In the genomic region with DNA sequence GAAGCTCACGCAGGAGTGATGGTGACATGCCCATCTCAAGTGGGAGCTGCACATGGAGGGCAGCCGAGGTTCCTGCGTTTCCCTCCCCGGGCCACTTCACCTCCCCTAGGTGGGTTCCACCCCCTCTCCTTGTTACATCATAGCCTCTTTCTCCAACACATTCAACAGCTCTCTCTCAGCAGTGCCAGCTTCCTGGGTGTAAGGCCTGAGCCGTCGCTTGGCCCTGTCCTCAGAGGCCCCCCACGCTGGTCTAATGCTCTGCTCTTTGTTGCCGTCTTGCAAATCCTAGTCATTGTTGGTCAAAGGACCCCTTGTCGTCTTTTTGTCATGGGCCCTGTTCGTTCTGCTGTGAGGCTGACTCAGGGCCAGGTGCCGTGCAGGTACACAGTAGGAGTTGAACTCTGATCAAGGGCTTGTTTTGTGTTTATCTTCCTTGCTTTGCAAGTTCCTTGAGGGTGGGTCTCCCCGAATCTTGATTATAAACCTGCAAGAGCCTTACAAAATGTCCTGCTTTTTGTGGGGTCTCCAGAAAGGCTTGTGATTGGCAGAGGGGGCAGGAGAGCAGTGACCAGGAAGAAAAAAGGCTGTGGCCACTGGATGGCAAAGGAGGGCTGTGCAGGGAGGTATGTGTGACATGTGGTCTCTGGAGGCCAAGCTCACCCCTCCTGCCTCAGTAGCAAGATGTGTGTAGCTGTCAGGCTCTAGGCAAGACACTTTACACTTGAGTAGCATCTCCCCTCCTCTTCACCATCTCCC, we compare ENCODE assay signal across 12 cellular contexts.
A peak's percentile ranks its signal among the peaks of the same experiment; 100 is the strongest.
DNase-seq lines count a peak whose midpoint lies in the region; ATAC-seq, FAIRE-seq and TF ChIP-seq lines count a peak whose summit lies in the region.
"Had no signal": no experiment of that assay in that cellular context is flagged by ENCODE, and none has a peak within 500 bp of the region (broad histone marks: within the 10 kb centered on the region; RNA-seq: fewer than 3 reads in every experiment).

No MANE protein-coding gene starts in this region.

- peak overlapping the region; percentile 88 to 93 for H3K27ac Mint-ChIP-seq in natural killer cell treated with Interleukin-12 subunit alpha and Interleukin-12 subunit beta and Interleukin-15 and Interleukin-18, amount 100 ng/mL, for 72 hours
- H3K27ac Mint-ChIP-seq in natural killer cell: no peak overlapping the region
- H3K27ac Mint-ChIP-seq in activated naive CD8-positive, alpha-beta T cell treated with anti-CD3 and anti-CD28 coated beads, Interleukin-2, amount 50 U/mL, for 24 hours: peak overlapping the region; percentile 35
- peak overlapping the region; percentile 3 to 90 (median 68) for H3K27ac Mint-ChIP-seq in naive thymus-derived CD8-positive, alpha-beta T cell

- intact Hi-C loops in natural killer cell (cut with micrococcal nuclease): no loop called here

- no peak for ATAC-seq in natural killer cell treated with Interleukin-12 subunit alpha and Interleukin-12 subunit beta and Interleukin-15 and Interleukin-18, amount 100 ng/mL, for 72 hours
- ATAC-seq in natural killer cell (no peak), HG02870 (IDR thresholded peaks at IDR 0.05; ENCODE audit: unreplicated experiment) (no peak)
- ATAC-seq in activated naive CD8-positive, alpha-beta T cell treated with anti-CD3 and anti-CD28 coated beads, Interleukin-2, amount 50 U/mL, for 24 hours: no peak
- no peak for ATAC-seq in naive thymus-derived CD8-positive, alpha-beta T cell
- ATAC-seq: activated CD4-positive, CD25-positive, alpha-beta regulatory T cell treated with anti-CD3 and anti-CD28 coated beads, Interleukin-2, amount 50 U/mL, for 24 hours had no signal

- no peak for TF ChIP-seq CTCF in natural killer cell (IDR thresholded peaks at IDR 0.05)

- no peaks in the 10 kb centered on the region for H3K9me3 Mint-ChIP-seq in natural killer cell treated with Interleukin-12 subunit alpha and Interleukin-12 subunit beta and Interleukin-15 and Interleukin-18, amount 100 ng/mL, for 72 hours
- H3K9me3 Mint-ChIP-seq in natural killer cell: no peaks in the 10 kb centered on the region
- no peaks in the 10 kb centered on the region for H3K9me3 Mint-ChIP-seq in activated naive CD8-positive, alpha-beta T cell treated with anti-CD3 and anti-CD28 coated beads, Interleukin-2, amount 50 U/mL, for 24 hours
- no peaks in the 10 kb centered on the region for H3K9me3 Mint-ChIP-seq in naive thymus-derived CD8-positive, alpha-beta T cell

- no peaks in the 10 kb centered on the region for H3K27me3 Mint-ChIP-seq in natural killer cell treated with Interleukin-12 subunit alpha and Interleukin-12 subunit beta and Interleukin-15 and Interleukin-18, amount 100 ng/mL, for 72 hours
- no peaks in the 10 kb centered on the region for H3K27me3 Mint-ChIP-seq in natural killer cell (ENCODE audit: low read depth in 2 of 2)
- no peaks in the 10 kb centered on the region for H3K27me3 Mint-ChIP-seq in activated naive CD8-positive, alpha-beta T cell treated with anti-CD3 and anti-CD28 coated beads, Interleukin-2, amount 50 U/mL, for 24 hours
- H3K27me3 Mint-ChIP-seq in naive thymus-derived CD8-positive, alpha-beta T cell: no peaks in the 10 kb centered on the region

- TF ChIP-seq POLR2A in GM12891 (IDR thresholded peaks at IDR 0.05; ENCODE audit: low read depth, low read length): no peak

- no peak for DNase-seq in natural killer cell treated with Interleukin-12 subunit alpha and Interleukin-12 subunit beta and Interleukin-15 and Interleukin-18, amount 100 ng/mL, for 72 hours (ENCODE audit: low spot score)
- DNase-seq in natural killer cell: no peak
- DNase-seq in activated naive CD8-positive, alpha-beta T cell treated with anti-CD3 and anti-CD28 coated beads, Interleukin-2, amount 50 U/mL, for 24 hours: no peak
- peak in 1 of 10 donors; percentile 48 for DNase-seq in naive thymus-derived CD8-positive, alpha-beta T cell
- no peak for DNase-seq in OCI-M1 (lab: John Stamatoyannopoulos, UW)
- no peak for DNase-seq in GM12891 (ENCODE audit: insufficient read length, low spot score)
- DNase-seq in COLO829 (ENCODE audit: low spot score): no peak
- DNase-seq: activated T-cell treated with anti-CD3 and anti-CD28 coated beads, Interleukin-2, amount 50 U/mL, for 1 hour; DMS79 treated with DMSO at 0.1 percent for 48 hours; stimulated activated naive CD4-positive, alpha-beta T cell had no signal

- peaks cover 49 to 59% of the 10 kb centered on the region in 2 donors for H3K4me1 Mint-ChIP-seq in natural killer cell treated with Interleukin-12 subunit alpha and Interleukin-12 subunit beta and Interleukin-15 and Interleukin-18, amount 100 ng/mL, for 72 hours (ENCODE audit: low read depth in 2 of 2)
- peaks cover 49 to 64% of the 10 kb centered on the region in 2 donors for H3K4me1 Mint-ChIP-seq in natural killer cell
- H3K4me1 Mint-ChIP-seq in activated naive CD8-positive, alpha-beta T cell treated with anti-CD3 and anti-CD28 coated beads, Interleukin-2, amount 50 U/mL, for 24 hours: peaks cover 68% of the 10 kb centered on the region
- H3K4me1 Mint-ChIP-seq in naive thymus-derived CD8-positive, alpha-beta T cell: peaks cover 37 to 82% (median 71%) of the 10 kb centered on the region in 4 donors

- no peaks in the 10 kb centered on the region for H3K36me3 Mint-ChIP-seq in natural killer cell treated with Interleukin-12 subunit alpha and Interleukin-12 subunit beta and Interleukin-15 and Interleukin-18, amount 100 ng/mL, for 72 hours
- no peaks in the 10 kb centered on the region for H3K36me3 Mint-ChIP-seq in natural killer cell
- no peaks in the 10 kb centered on the region for H3K36me3 Mint-ChIP-seq in activated naive CD8-positive, alpha-beta T cell treated with anti-CD3 and anti-CD28 coated beads, Interleukin-2, amount 50 U/mL, for 24 hours (ENCODE audit: low read depth)
- no peaks in the 10 kb centered on the region for H3K36me3 Mint-ChIP-seq in naive thymus-derived CD8-positive, alpha-beta T cell

- H3K4me3 Mint-ChIP-seq in natural killer cell treated with Interleukin-12 subunit alpha and Interleukin-12 subunit beta and Interleukin-15 and Interleukin-18, amount 100 ng/mL, for 72 hours: no peak overlapping the region
- H3K4me3 Mint-ChIP-seq in natural killer cell: no peak overlapping the region
- no peak overlapping the region for H3K4me3 Mint-ChIP-seq in activated naive CD8-positive, alpha-beta T cell treated with anti-CD3 and anti-CD28 coated beads, Interleukin-2, amount 50 U/mL, for 24 hours
- H3K4me3 Mint-ChIP-seq in naive thymus-derived CD8-positive, alpha-beta T cell: peak overlapping the region in 3 of 10 donors; percentile 8 to 48 (median 45)

- no peak for FAIRE-seq in GM12891 (lab: Jason Lieb, UNC)

- POLR2A ChIA-PET in naive thymus-derived CD8-positive, alpha-beta T cell (lab: Charles Lee): no interaction called here

TF ChIP-seq in GM12891, 5 proteins besides CTCF, POLR2A, EP300 and RAD21:
- TF ChIP-seq POLR2AphosphoS5 (IDR thresholded peaks at IDR 0.05; ENCODE audit: low read depth, low read length) (no peak), POU2F2 (IDR thresholded peaks at IDR 0.05; ENCODE audit: low read depth, low read length) (no peak), SPI1 (IDR thresholded peaks at IDR 0.05; ENCODE audit: low read depth, low read length) (no peak), TAF1 (IDR thresholded peaks at IDR 0.05; ENCODE audit: low read depth, low read length) (no peak), PAX5 (IDR thresholded peaks at IDR 0.05; ENCODE audit: insufficient read depth, low read length, severe bottlenecking) (no peak)
TF ChIP-seq in GM12891: peak in this region for 0.

Comparison
In these comparisons a context has a peak if more than half of its experiments do, and no peak if none do; other contexts are left out.
1. H3K27ac Mint-ChIP-seq: peak in natural killer cell treated with Interleukin-12 subunit alpha and Interleukin-12 subunit beta and Interleukin-15 and Interleukin-18, amount 100 ng/mL, for 72 hours (2 of 2), activated naive CD8-positive, alpha-beta T cell treated with anti-CD3 and anti-CD28 coated beads, Interleukin-2, amount 50 U/mL, for 24 hours (single experiment) and naive thymus-derived CD8-positive, alpha-beta T cell (10 of 10); none in natural killer cell (0 of 2).